ENCODE assay signal across 13 cellular contexts in genomic region chr20:46220808-46221207, GRCh38.
DNase-seq lines count a peak whose midpoint lies in the region; ATAC-seq and TF ChIP-seq lines count a peak whose summit lies in the region.
"Had no signal": no experiment of that assay in that cellular context is flagged by ENCODE, and none has a peak within 500 bp of the region (broad histone marks: within the 10 kb centered on the region; RNA-seq: fewer than 3 reads in every experiment).

No MANE protein-coding gene starts in this region.

- intact Hi-C loops in Calu3 (cut with micrococcal nuclease; ENCODE audit: unreplicated experiment), result no loop called here
- intact Hi-C loops in activated T-helper 1 cell treated with anti-CD3 and anti-CD28 coated beads, Interleukin-12 subunit alpha, Interleukin-12 subunit beta, Interleukin-2, Interleukin-4 antibody, amounts not matched to agents 30 ng/mL and 10 ng/mL and 1 ng/mL, durations not matched to agents 14 hours and 24 hours and 36 hours (cut with micrococcal nuclease), result no loop called here

- no peaks in the 10 kb centered on the region for H3K36me3 Mint-ChIP-seq in Calu3 (ENCODE audit: insufficient read depth, unreplicated experiment)
- no peaks in the 10 kb centered on the region for H3K36me3 Mint-ChIP-seq in activated T-helper 1 cell treated with anti-CD3 and anti-CD28 coated beads, Interleukin-12 subunit alpha, Interleukin-12 subunit beta, Interleukin-2, Interleukin-4 antibody, amounts not matched to agents 30 ng/mL and 10 ng/mL and 1 ng/mL, durations not matched to agents 14 hours and 24 hours and 36 hours (ENCODE audit: low read depth)
- H3K36me3 Mint-ChIP-seq: activated CD4-positive, alpha-beta memory T cell treated with anti-CD3 and anti-CD28 coated beads for 36 hours had no signal

- H3K27me3 Mint-ChIP-seq in Calu3 (ENCODE audit: unreplicated experiment), result peaks cover 52% of the 10 kb centered on the region
- H3K27me3 Mint-ChIP-seq in activated T-helper 1 cell treated with anti-CD3 and anti-CD28 coated beads, Interleukin-12 subunit alpha, Interleukin-12 subunit beta, Interleukin-2, Interleukin-4 antibody, amounts not matched to agents 30 ng/mL and 10 ng/mL and 1 ng/mL, durations not matched to agents 14 hours and 24 hours and 36 hours (ENCODE audit: insufficient read depth), result peaks cover 1% of the 10 kb centered on the region

- ATAC-seq in GM18519 (IDR thresholded peaks at IDR 0.05; ENCODE audit: low FRiP score, unreplicated experiment) (no peak), GM21367 (IDR thresholded peaks at IDR 0.05; ENCODE audit: unreplicated experiment) (no peak)

- H3K9me3 Mint-ChIP-seq in Calu3 (ENCODE audit: low read depth, unreplicated experiment), result no peaks in the 10 kb centered on the region
- no peaks in the 10 kb centered on the region for H3K9me3 Mint-ChIP-seq in activated T-helper 1 cell treated with anti-CD3 and anti-CD28 coated beads, Interleukin-12 subunit alpha, Interleukin-12 subunit beta, Interleukin-2, Interleukin-4 antibody, amounts not matched to agents 30 ng/mL and 10 ng/mL and 1 ng/mL, durations not matched to agents 14 hours and 24 hours and 36 hours
- H3K9me3 Mint-ChIP-seq: activated CD4-positive, alpha-beta memory T cell treated with anti-CD3 and anti-CD28 coated beads for 36 hours; HFFc6 had no signal

- H3K4me3 Mint-ChIP-seq in Calu3 (ENCODE audit: low read depth, unreplicated experiment), result no peak overlapping the region
- H3K4me3 Mint-ChIP-seq in activated T-helper 1 cell treated with anti-CD3 and anti-CD28 coated beads, Interleukin-12 subunit alpha, Interleukin-12 subunit beta, Interleukin-2, Interleukin-4 antibody, amounts not matched to agents 30 ng/mL and 10 ng/mL and 1 ng/mL, durations not matched to agents 14 hours and 24 hours and 36 hours, result no peak overlapping the region
- H3K4me3 Mint-ChIP-seq: activated CD4-positive, alpha-beta memory T cell treated with anti-CD3 and anti-CD28 coated beads for 36 hours; HFFc6 had no signal

- CTCF ChIA-PET in Calu3 (lab: Charles Lee), result interaction anchor here (0.7 kb wide), 1 partner anchor 421 kb away, joined by 4 read pairs; no protein-coding TSS in a partner anchor

- peaks cover under 1% of the 10 kb centered on the region for H3K4me1 Mint-ChIP-seq in Calu3 (ENCODE audit: low read depth, unreplicated experiment)
- no peaks in the 10 kb centered on the region for H3K4me1 Mint-ChIP-seq in activated T-helper 1 cell treated with anti-CD3 and anti-CD28 coated beads, Interleukin-12 subunit alpha, Interleukin-12 subunit beta, Interleukin-2, Interleukin-4 antibody, amounts not matched to agents 30 ng/mL and 10 ng/mL and 1 ng/mL, durations not matched to agents 14 hours and 24 hours and 36 hours (ENCODE audit: low read depth)

- TF ChIP-seq CTCF in Calu3 (IDR thresholded peaks at IDR 0.05; ENCODE audit: unreplicated experiment), result no peak

- peak; percentile 30 for DNase-seq in Calu3
- DNase-seq in NCI-H1694 treated with DMSO at 0.1 percent for 48 hours (lab: John Stamatoyannopoulos, UW), result peak; percentile 94
- peak; percentile 79 for DNase-seq in SHP77 treated with DMSO at 0.1 percent for 48 hours (lab: John Stamatoyannopoulos, UW)
- peak; percentile 59 for DNase-seq in kidney tubule cell (ENCODE audit: low spot score)
- no peak for DNase-seq in MV-4-11 (lab: John Stamatoyannopoulos, UW)
- no peak for DNase-seq in activated T-helper 1 cell treated with anti-CD3 and anti-CD28 coated beads, Interleukin-12 subunit alpha, Interleukin-12 subunit beta, Interleukin-2, Interleukin-4 antibody, amounts not matched to agents 30 ng/mL and 10 ng/mL and 1 ng/mL, durations not matched to agents 14 hours and 24 hours and 36 hours (ENCODE audit: low spot score)
- DNase-seq: activated CD4-positive, alpha-beta memory T cell treated with anti-CD3 and anti-CD28 coated beads for 36 hours; HFFc6; RPMI8226; stimulated activated CD4-positive, alpha-beta T cell treated with anti-CD3 and anti-CD28 coated beads, Interleukin-2, amount 100 ng/mL, for 24 hours; trophoblast cell had no signal

- no TSS peak for BruUV-seq in Calu3 (replicated peaks; lab: Mats Ljungman, UMichigan)

- H3K27ac Mint-ChIP-seq in Calu3 (ENCODE audit: unreplicated experiment), result no peak overlapping the region
- H3K27ac Mint-ChIP-seq in activated T-helper 1 cell treated with anti-CD3 and anti-CD28 coated beads, Interleukin-12 subunit alpha, Interleukin-12 subunit beta, Interleukin-2, Interleukin-4 antibody, amounts not matched to agents 30 ng/mL and 10 ng/mL and 1 ng/mL, durations not matched to agents 14 hours and 24 hours and 36 hours, result no peak overlapping the region
- H3K27ac Mint-ChIP-seq: activated CD4-positive, alpha-beta memory T cell treated with anti-CD3 and anti-CD28 coated beads for 36 hours; HFFc6 had no signal

Comparison
In these comparisons a context has a peak if more than half of its experiments do, and no peak if none do; other contexts are left out.
1. DNase-seq: peak in Calu3 (single experiment), NCI-H1694 treated with DMSO at 0.1 percent for 48 hours (single experiment), SHP77 treated with DMSO at 0.1 percent for 48 hours (single experiment) and kidney tubule cell (single experiment); none in MV-4-11 (single experiment) and activated T-helper 1 cell treated with anti-CD3 and anti-CD28 coated beads, Interleukin-12 subunit alpha, Interleukin-12 subunit beta, Interleukin-2, Interleukin-4 antibody, amounts not matched to agents 30 ng/mL and 10 ng/mL and 1 ng/mL, durations not matched to agents 14 hours and 24 hours and 36 hours (single experiment).